Comparison of ENCODE assay signal across 27 cellular contexts in genomic region chr20:53343433-53343832, GRCh38.
DNase-seq lines count a peak whose midpoint lies in the region; ATAC-seq and TF ChIP-seq lines count a peak whose summit lies in the region.
"Had no signal": no experiment of that assay in that cellular context is flagged by ENCODE, and none has a peak within 500 bp of the region (broad histone marks: within the 10 kb centered on the region; RNA-seq: fewer than 3 reads in every experiment).

No MANE protein-coding gene starts in this region.

- intact Hi-C loops in colonic mucosa (cut with DNase I): no loop called here
- intact Hi-C loops in transverse colon (cut with DNase I; ENCODE audit: low total_unique reads): no loop called here

- no peak for TF ChIP-seq CTCF in colonic mucosa (IDR thresholded peaks at IDR 0.05)
- TF ChIP-seq CTCF in transverse colon (IDR thresholded peaks at IDR 0.05): no peak

- ATAC-seq in HG03196 (IDR thresholded peaks at IDR 0.05; ENCODE audit: unreplicated experiment): no peak
- ATAC-seq: activated CD8-positive, alpha-beta memory T cell treated with anti-CD3 and anti-CD28 coated beads, Interleukin-2, amount 10 ng/mL, durations not matched to agents 7 days and 5 days; activated naive CD8-positive, alpha-beta T cell treated with anti-CD3 and anti-CD28 coated beads, Interleukin-2, amount 50 U/mL, for 24 hours; stimulated activated naive B cell treated with anti-CD40 and anti-IgM and Interleukin-4, amounts not matched to agents 10 μg/mL and 1 μg/mL and 100 μg/mL, for 72 hours; upper lobe of right lung; WTC11 had no signal

- DNase-seq in NCI-H146 (lab: John Stamatoyannopoulos, UW) (peak; percentile 5), NCI-H146 treated with DMSO at 0.1 percent for 48 hours (lab: John Stamatoyannopoulos, UW; ENCODE audit: unreplicated experiment) (no peak), NCI-H2107 treated with DMSO at 0.1 percent for 48 hours (lab: John Stamatoyannopoulos, UW; ENCODE audit: unreplicated experiment) (peak; percentile 68), colonic mucosa (peak; percentile 78), transverse colon (peak; percentile 77), NCI-H128 (lab: John Stamatoyannopoulos, UW; ENCODE audit: unreplicated experiment) (no peak), retina (no peak)
- DNase-seq: 8988T; activated CD4-positive, alpha-beta T cell treated with anti-CD3 and anti-CD28 coated beads, Interleukin-2, amount 50 U/mL, for 1 hour; activated CD8-positive, alpha-beta memory T cell treated with anti-CD3 and anti-CD28 coated beads, Interleukin-2, amount 10 ng/mL, durations not matched to agents 7 days and 5 days; activated naive CD8-positive, alpha-beta T cell treated with anti-CD3 and anti-CD28 coated beads, Interleukin-2, amount 50 U/mL, for 24 hours; activated T-cell treated with anti-CD3 and anti-CD28 coated beads, Interleukin-2, amount 50 U/mL, for 48 hours; Calu3; effector memory CD4-positive, alpha-beta T cell; NCI-H2227 treated with DMSO at 0.1 percent for 48 hours; SJCRH30; stimulated activated naive B cell treated with anti-CD40 and anti-IgM and Interleukin-4, amounts not matched to agents 10 μg/mL and 1 μg/mL and 100 μg/mL, for 72 hours; SW 1271; upper lobe of right lung had no signal

- no peaks in the 10 kb centered on the region for H3K4me1 ChIP-seq in colonic mucosa
- H3K4me1 ChIP-seq in transverse colon: no peaks in the 10 kb centered on the region
- H3K4me1 ChIP-seq: SJCRH30, suprapubic skin, upper lobe of right lung had no signal

- H3K36me3 ChIP-seq in colonic mucosa: no peaks in the 10 kb centered on the region
- no peaks in the 10 kb centered on the region for H3K36me3 ChIP-seq in transverse colon
- H3K36me3 ChIP-seq: SJCRH30, suprapubic skin, upper lobe of right lung had no signal

- H3K27ac ChIP-seq in colonic mucosa (peak overlapping the region; percentile 33), transverse colon (peak overlapping the region in 2 of 4 donors; percentile 57 to 58)
- H3K27ac ChIP-seq: coronary artery, epithelial cell of prostate, hepatocyte, SJCRH30, skin epidermis, suprapubic skin, upper lobe of right lung had no signal

- no peak for TF ChIP-seq POLR2A in transverse colon (IDR thresholded peaks at IDR 0.05)

- no peak for TF ChIP-seq EP300 in transverse colon (IDR thresholded peaks at IDR 0.05; ENCODE audit: low read depth)

- H3K9me3 ChIP-seq in colonic mucosa: no peaks in the 10 kb centered on the region
- H3K9me3 ChIP-seq in transverse colon: no peaks in the 10 kb centered on the region
- H3K9me3 ChIP-seq: SJCRH30, suprapubic skin, upper lobe of right lung had no signal

- 58% methylated on average over 6 of the region's 6 CpGs; no CpG with 5 or more reads in 1 of the 2 donors for WGBS in transverse colon (ENCODE audit: low coverage in 1 of 2), 2 donors

- H3K4me3 ChIP-seq in colonic mucosa: no peak overlapping the region
- H3K4me3 ChIP-seq in transverse colon: no peak overlapping the region
- H3K4me3 ChIP-seq: coronary artery, hepatocyte, lung, SJCRH30, skin epidermis, suprapubic skin, upper lobe of right lung had no signal

- no peak overlapping the region for H3K9ac ChIP-seq in colonic mucosa (ENCODE audit: low read depth in 2 of 2, low read length in 2 of 2)

- H3K27me3 ChIP-seq in colonic mucosa (no peaks in the 10 kb centered on the region), transverse colon (no peaks in the 10 kb centered on the region)
- H3K27me3 ChIP-seq: hepatocyte, suprapubic skin, upper lobe of right lung had no signal

- in situ Hi-C loops in transverse colon (cut with MboI; ENCODE audit: low pct_ligation_motif_present in 1 of 4, low pct_unique_long_range_greater_than_20kb in 1 of 4, low sequenced_read_pairs in 3 of 4): no loop called here

Comparison
In these comparisons a context has a peak if more than half of its experiments do, and no peak if none do; other contexts are left out.
1. DNase-seq: peak in NCI-H146 (single experiment), NCI-H2107 treated with DMSO at 0.1 percent for 48 hours (single experiment), colonic mucosa (single experiment) and transverse colon (single experiment); none in NCI-H146 treated with DMSO at 0.1 percent for 48 hours (single experiment), NCI-H128 (single experiment) and retina (single experiment).